In genomic region chr12:93403988-93404803, GRCh38 we compare ENCODE assay signal across 1 cellular context.
A peak's percentile ranks its signal among the peaks of the same experiment; 100 is the strongest.
TF ChIP-seq lines count a peak whose summit lies in the region.

No MANE protein-coding gene starts in this region.

TF ChIP-seq in GM12878, 131 proteins besides CTCF, POLR2A, EP300 and RAD21:
- TF ChIP-seq KDM1A (IDR thresholded peaks at IDR 0.05; ENCODE audit: borderline replicate concordance), result no peak
- no peak for TF ChIP-seq SRF (IDR thresholded peaks at IDR 0.05; ENCODE audit: low read depth in 2 of 2, low read length in 2 of 2)
- 0 out of 2 replicates have a peak, but pooled peaks have one; percentile 18 for TF ChIP-seq PML (IDR thresholded peaks at IDR 0.05; ENCODE audit: low read length)
- TF ChIP-seq POLR2AphosphoS2 (IDR thresholded peaks at IDR 0.05; ENCODE audit: low read depth, low read length), result peak; percentile 63; the same call in 1 of the 2 replicates
- peak; percentile 11; the same call in 1 of the 2 replicates for TF ChIP-seq POLR2AphosphoS5 (IDR thresholded peaks at IDR 0.05; ENCODE audit: low read length)
- TF ChIP-seq ZBTB40 (IDR thresholded peaks at IDR 0.05; ENCODE audit: borderline replicate concordance), result no peak
- TF ChIP-seq RUNX3 (IDR thresholded peaks at IDR 0.05; ENCODE audit: low read length), result 0 out of 2 replicates have a peak, but pooled peaks have one; percentile 11
